12 cellular contexts compared by ENCODE assay signal in genomic region chrX:15204130-15204751, GRCh38.
DNase-seq lines count a peak whose midpoint lies in the region; ATAC-seq and TF ChIP-seq lines count a peak whose summit lies in the region.
"Had no signal": no experiment of that assay in that cellular context is flagged by ENCODE, and none has a peak within 500 bp of the region (broad histone marks: within the 10 kb centered on the region; RNA-seq: fewer than 3 reads in every experiment).

No MANE protein-coding gene starts in this region.

- POLR2A ChIA-PET in OCI-LY7 (lab: Charles Lee): no interaction called here

- no peaks in the 10 kb centered on the region for H3K9me3 ChIP-seq in OCI-LY7 (ENCODE audit: low read length)
- H3K9me3 ChIP-seq in aorta (ENCODE audit: control insufficient read depth, low read length): no peaks in the 10 kb centered on the region
- H3K9me3 ChIP-seq: gastroesophageal sphincter had no signal

- H3K4me3 Mint-ChIP-seq in activated naive CD8-positive, alpha-beta T cell: no peak overlapping the region

- H3K27ac Mint-ChIP-seq in activated naive CD8-positive, alpha-beta T cell: peak overlapping the region; percentile 81

- H3K36me3 ChIP-seq in OCI-LY7 (ENCODE audit: insufficient read depth, low read length) (no peaks in the 10 kb centered on the region), aorta (ENCODE audit: control insufficient read depth in 1 of 2, insufficient read depth in 2 of 2, low read length in 1 of 2) (no peaks in the 10 kb centered on the region)
- H3K36me3 ChIP-seq: gastroesophageal sphincter had no signal

- H3K9me3 Mint-ChIP-seq in activated naive CD8-positive, alpha-beta T cell (ENCODE audit: low read depth): no peaks in the 10 kb centered on the region

- no peaks in the 10 kb centered on the region for H4K20me1 ChIP-seq in OCI-LY7 (ENCODE audit: insufficient read depth, low read length)

- no TSS peak for BruUV-seq in OCI-LY7 (replicated peaks; lab: Mats Ljungman, UMichigan)

- no peak overlapping the region for H3K4me2 ChIP-seq in OCI-LY7 (ENCODE audit: low read length)
- H3K4me2 ChIP-seq: KMS-11 had no signal

- ATAC-seq in GM18508 (IDR thresholded peaks at IDR 0.05; ENCODE audit: insufficient read depth, unreplicated experiment): peak; percentile 75
- peak; percentile 73 for ATAC-seq in GM21423 (IDR thresholded peaks at IDR 0.05; ENCODE audit: unreplicated experiment)
- peak; percentile 83 for ATAC-seq in HG03342 (IDR thresholded peaks at IDR 0.05; ENCODE audit: unreplicated experiment)
- no peak for ATAC-seq in aorta (ENCODE audit: low FRiP score)
- ATAC-seq: gastroesophageal sphincter had no signal

- no peak overlapping the region for H2AFZ ChIP-seq in OCI-LY7 (ENCODE audit: low read length)

- peaks cover 37% of the 10 kb centered on the region for H3K4me1 Mint-ChIP-seq in activated naive CD8-positive, alpha-beta T cell (ENCODE audit: low read depth)

- TF ChIP-seq CTCF in OCI-LY7 (conservative IDR thresholded peaks at IDR 0.05; ENCODE audit: low read length): no peak

- DNase-seq in epidermal melanocyte (ENCODE audit: insufficient read length, low spot score) (no peak), OCI-LY7 (ENCODE audit: low spot score) (no peak), aorta (no peak)
- no peak for DNase-seq in stimulated activated CD4-positive, alpha-beta T cell treated with anti-CD3 and anti-CD28 coated beads, Interleukin-2, amount 100 ng/mL, for 24 hours
- DNase-seq: GF-D8, nucleus accumbens had no signal

- intact Hi-C loops in OCI-LY7 (cut with micrococcal nuclease; ENCODE audit: unreplicated experiment): no loop called here
- intact Hi-C loops in aorta (cut with DNase I): no loop called here

- no peaks in the 10 kb centered on the region for H3K36me3 Mint-ChIP-seq in activated naive CD8-positive, alpha-beta T cell

- H3K4me3 ChIP-seq in OCI-LY7 (ENCODE audit: low read depth, low read length, poor library complexity, severe bottlenecking) (no peak overlapping the region), aorta (ENCODE audit: low read length in 2 of 2) (no peak overlapping the region)
- H3K4me3 ChIP-seq: gastroesophageal sphincter had no signal

- H3K9me2 ChIP-seq in OCI-LY7 (ENCODE audit: insufficient read depth, low read length): no peaks in the 10 kb centered on the region

- H3K27ac ChIP-seq in OCI-LY7 (ENCODE audit: low read depth, low read length, poor library complexity, severe bottlenecking) (no peak overlapping the region), aorta (ENCODE audit: low read depth in 1 of 2, low read length in 2 of 2) (no peak overlapping the region)
- H3K27ac ChIP-seq: gastroesophageal sphincter, KMS-11 had no signal

- 74 to 86% methylated on average over 4 of the region's 4 CpGs for WGBS in aorta, 2 donors

- H3K4me1 ChIP-seq in OCI-LY7 (ENCODE audit: insufficient read depth, low read length, poor library complexity, severe bottlenecking) (no peaks in the 10 kb centered on the region), aorta (ENCODE audit: control insufficient read depth in 1 of 2, insufficient read depth in 2 of 2, low read length in 2 of 2) (no peaks in the 10 kb centered on the region)
- H3K4me1 ChIP-seq: gastroesophageal sphincter had no signal

- H3K27me3 ChIP-seq in aorta (ENCODE audit: control insufficient read depth in 1 of 2, insufficient read depth in 2 of 2, low read length in 1 of 2): no peaks in the 10 kb centered on the region
- H3K27me3 ChIP-seq: gastroesophageal sphincter had no signal

- H3K27me3 Mint-ChIP-seq in activated naive CD8-positive, alpha-beta T cell: no peaks in the 10 kb centered on the region

- CTCF ChIA-PET in OCI-LY7 (lab: Charles Lee; ENCODE audit: unreplicated experiment): no interaction called here

- no peaks in the 10 kb centered on the region for H3K79me2 ChIP-seq in OCI-LY7 (ENCODE audit: insufficient read depth, low read depth, low read length)
